ENCODE assay signal across 8 cellular contexts in the genomic region with DNA sequence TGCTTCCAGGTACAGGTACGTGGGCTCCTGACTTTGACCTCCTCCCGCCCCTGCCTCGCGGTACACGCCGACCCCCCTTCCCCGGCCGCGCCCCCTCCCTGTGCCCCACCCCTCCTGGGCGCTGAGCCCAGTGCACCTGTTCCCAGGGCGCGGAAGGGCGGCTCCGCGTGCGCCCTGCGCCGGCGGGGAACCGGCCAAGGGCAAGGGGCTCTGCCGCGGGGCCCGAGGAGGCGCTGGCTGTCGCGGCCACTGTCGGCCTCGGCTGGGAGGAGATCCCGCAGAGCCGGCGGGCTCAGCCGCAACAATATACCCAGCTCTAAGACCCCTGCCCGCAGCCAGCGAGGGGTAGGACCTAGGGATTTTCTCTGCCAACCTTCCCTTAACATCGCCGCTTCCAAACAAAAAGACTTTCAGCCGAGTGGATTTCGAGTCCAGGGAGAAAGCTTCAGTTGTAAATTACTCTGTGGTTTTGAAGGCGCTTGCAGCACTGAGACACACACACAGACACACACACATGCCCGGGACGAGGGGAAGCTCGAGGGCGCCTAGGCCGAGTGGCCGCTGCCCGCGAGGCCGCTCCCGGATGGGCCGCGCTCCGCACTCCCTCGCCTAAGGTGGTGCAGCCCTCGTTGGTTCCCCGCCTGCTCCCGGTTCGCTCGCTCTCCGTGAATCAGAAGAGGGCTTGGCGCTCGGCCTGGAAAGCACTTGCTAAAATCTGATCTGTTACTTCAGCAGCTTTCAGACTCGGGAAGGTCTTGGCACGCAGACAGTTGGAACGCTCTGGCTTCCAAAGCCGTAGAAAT. TPM values are rescaled to one million over a fixed set of nuclear protein-coding genes. Genes with fewer than 3 reads are reported as not detected.
DNase-seq lines count a peak whose midpoint lies in the region; ATAC-seq lines count a peak whose summit lies in the region.

No MANE protein-coding gene starts in this region.

- H3K27ac ChIP-seq in SK-N-MC (no peak overlapping the region), aorta (ENCODE audit: low read depth in 1 of 2, low read length in 2 of 2) (no peak overlapping the region)

- H3K4me1 ChIP-seq in ES-I3 (ENCODE audit: insufficient read depth, low read length) = peaks cover 32% of the 10 kb centered on the region
- no peaks in the 10 kb centered on the region for H3K4me1 ChIP-seq in aorta (ENCODE audit: control insufficient read depth in 1 of 2, insufficient read depth in 2 of 2, low read length in 2 of 2)

- no peaks in the 10 kb centered on the region for H3K36me3 ChIP-seq in ES-I3 (ENCODE audit: insufficient read depth, low read length)
- H3K36me3 ChIP-seq in SK-N-MC (ENCODE audit: insufficient read depth, low read length) = no peaks in the 10 kb centered on the region
- H3K36me3 ChIP-seq in aorta (ENCODE audit: control insufficient read depth in 1 of 2, insufficient read depth in 2 of 2, low read length in 1 of 2) = no peaks in the 10 kb centered on the region

- WGBS in aorta, 2 donors = 0% methylated on average over 59 to 65 of the region's 65 CpGs

- intact Hi-C loops in aorta (cut with DNase I) = loop anchor here (5.0 to 10.0 kb wide), 3 partner anchors 62 to 604 kb away; no protein-coding TSS in a partner anchor

- no peaks in the 10 kb centered on the region for H3K9me3 ChIP-seq in ES-I3 (ENCODE audit: control insufficient read depth, insufficient read depth, low read length)
- no peaks in the 10 kb centered on the region for H3K9me3 ChIP-seq in SK-N-MC (ENCODE audit: low read depth, low read length)
- H3K9me3 ChIP-seq in aorta (ENCODE audit: control insufficient read depth, low read length) = no peaks in the 10 kb centered on the region

- no peaks in the 10 kb centered on the region for H3K27me3 ChIP-seq in aorta (ENCODE audit: control insufficient read depth in 1 of 2, insufficient read depth in 2 of 2, low read length in 1 of 2)

- H3K9ac ChIP-seq in ES-I3 (ENCODE audit: low read depth, low read length) (peak overlapping the region; percentile 79), SK-N-MC (ENCODE audit: insufficient read length) (no peak overlapping the region)

- peak overlapping the region; percentile 59 for H3K4me3 ChIP-seq in SK-N-MC
- H3K4me3 ChIP-seq in aorta (ENCODE audit: low read length in 2 of 2) = peak overlapping the region in 1 of 2 donors; percentile 0

- ATAC-seq in aorta (ENCODE audit: low FRiP score) (peak; percentile 61), GM19452 (IDR thresholded peaks at IDR 0.05; ENCODE audit: unreplicated experiment) (no peak), GM21576 (IDR thresholded peaks at IDR 0.05; ENCODE audit: unreplicated experiment) (no peak)

- peak; percentile 28 for DNase-seq in SK-N-MC (ENCODE audit: low read depth, low spot score)
- DNase-seq in fibroblast of gingiva (ENCODE audit: low read depth) = peak; percentile 77
- DNase-seq in myocyte (ENCODE audit: low read depth) = peak; percentile 74
- DNase-seq in aorta = peak; percentile 92 to 96
- no peak for DNase-seq in GM19240 (ENCODE audit: insufficient read length, low spot score)

RNA-seq across cellular contexts. Expression of a gene that starts 1.2 kb away (rescaled TPM):
- 0.16 TPM in 1 of 2 replicates, not detected in the other for total RNA-seq in myocyte
- polyA plus RNA-seq in myocyte (2012) = 0.11 TPM
- total RNA-seq in aorta = 10 to 100 TPM in 1 of 2 donors, 1 to 10 TPM in 1; 2.9 to 15.2 TPM
- 1 to 10 TPM in 1 of 2 donors, not detected in 1; 2.1 TPM for polyA plus RNA-seq in aorta

RNA-seq across cellular contexts. Expression of a gene that starts 33.0 kb away (rescaled TPM):
- 802 and 836 TPM in 2 replicates for total RNA-seq in myocyte
- polyA plus RNA-seq in myocyte (2012) = 749 TPM
- 100 to 1,000 TPM; 496 to 519 TPM for total RNA-seq in aorta
- polyA plus RNA-seq in aorta = 1,000 to 10,000 TPM; 1,947 to 4,113 TPM
